In genomic region chr5:93246093-93246855, GRCh38 we compare ENCODE assay signal across 1 cellular context.
A peak's percentile ranks its signal among the peaks of the same experiment; 100 is the strongest.
TF ChIP-seq lines count a peak whose summit lies in the region.

No MANE protein-coding gene starts in this region.

TF ChIP-seq in HepG2, 621 proteins besides CTCF, POLR2A, EP300 and RAD21 (continues in another document):
- TF ChIP-seq ZMYM4 (CRISPR knock-in tag; IDR thresholded peaks at IDR 0.05) (peak; percentile 99), ZNF441 (CRISPR knock-in tag; IDR thresholded peaks at IDR 0.05; ENCODE audit: borderline replicate concordance) (peak; percentile 81), NFATC3 (CRISPR knock-in tag; IDR thresholded peaks at IDR 0.05) (no peak), ZNF597 (CRISPR knock-in tag; IDR thresholded peaks at IDR 0.05) (no peak), TBL1XR1 (IDR thresholded peaks at IDR 0.05; ENCODE audit: borderline replicate concordance, low read length, partially characterized antibody) (peak; percentile 84), TIGD3 (CRISPR knock-in tag; IDR thresholded peaks at IDR 0.05; ENCODE audit: borderline replicate concordance) (0 out of 2 replicates have a peak, but pooled peaks have one; percentile 67), ZNF264 (CRISPR knock-in tag; IDR thresholded peaks at IDR 0.05) (peak; percentile 88), HOMEZ (CRISPR knock-in tag; IDR thresholded peaks at IDR 0.05; ENCODE audit: low read depth) (peak; percentile 99), HBP1 (CRISPR knock-in tag; IDR thresholded peaks at IDR 0.05; ENCODE audit: low read depth) (peak; percentile 83; the same call in 1 of the 2 replicates), FOXP1 (IDR thresholded peaks at IDR 0.05) (peak; percentile 97), FOXP1 (CRISPR knock-in tag; IDR thresholded peaks at IDR 0.05) (peak; percentile 100), ZBTB46 (CRISPR knock-in tag; IDR thresholded peaks at IDR 0.05; ENCODE audit: borderline replicate concordance) (no peak), RNF2 (conservative IDR thresholded peaks at IDR 0.05; ENCODE audit: low read depth) (no peak), ZNF614 (CRISPR knock-in tag; IDR thresholded peaks at IDR 0.05; ENCODE audit: borderline replicate concordance) (peak; percentile 91), PCBP2 (optimal IDR thresholded peaks at IDR 0.05; ENCODE audit: low read depth, low read length, poor library complexity, severe bottlenecking) (no peak), ZNF772 (CRISPR knock-in tag; IDR thresholded peaks at IDR 0.05) (0 out of 2 replicates have a peak, but pooled peaks have one; percentile 17), ZFYVE20 (CRISPR knock-in tag; IDR thresholded peaks at IDR 0.05; ENCODE audit: borderline replicate concordance, low read depth) (no peak), MAFG (CRISPR knock-in tag; IDR thresholded peaks at IDR 0.05) (no peak), KDM3A (CRISPR knock-in tag; IDR thresholded peaks at IDR 0.05; ENCODE audit: low read depth) (peak; percentile 59; the same call in 1 of the 2 replicates), ZNF558 (CRISPR knock-in tag; IDR thresholded peaks at IDR 0.05; ENCODE audit: borderline replicate concordance) (peak; percentile 68; the same call in 1 of the 2 replicates), ZSCAN9 (CRISPR knock-in tag; IDR thresholded peaks at IDR 0.05; ENCODE audit: borderline replicate concordance) (peak; percentile 95), TFDP1 (CRISPR knock-in tag; IDR thresholded peaks at IDR 0.05; ENCODE audit: borderline replicate concordance) (no peak), ZNF713 (CRISPR knock-in tag; IDR thresholded peaks at IDR 0.05) (no peak), ATF7 (IDR thresholded peaks at IDR 0.05) (no peak), ATF7 (CRISPR knock-in tag; IDR thresholded peaks at IDR 0.05) (peak; percentile 69; the same call in 1 of the 2 replicates), HIC2 (CRISPR knock-in tag; IDR thresholded peaks at IDR 0.05; ENCODE audit: low read depth) (peak; percentile 72; the same call in 1 of the 2 replicates), CSRNP2 (CRISPR knock-in tag; conservative IDR thresholded peaks at IDR 0.05; ENCODE audit: low read depth) (no peak), SP140L (CRISPR knock-in tag; IDR thresholded peaks at IDR 0.05; ENCODE audit: borderline replicate concordance) (no peak; the same call in 1 of the 2 replicates), ZNF20 (CRISPR knock-in tag; IDR thresholded peaks at IDR 0.05) (no peak), KAT2B (IDR thresholded peaks at IDR 0.05; ENCODE audit: borderline replicate concordance, low read depth, low read length) (no peak), GMEB1 (CRISPR knock-in tag; IDR thresholded peaks at IDR 0.05; ENCODE audit: borderline replicate concordance) (peak; percentile 40; the same call in 1 of the 2 replicates), ZNF317 (CRISPR knock-in tag; IDR thresholded peaks at IDR 0.05) (0 out of 2 replicates have a peak, but pooled peaks have one; percentile 66), U2AF1 (optimal IDR thresholded peaks at IDR 0.05; ENCODE audit: low read depth, low read length) (no peak), ZNF790 (CRISPR knock-in tag; IDR thresholded peaks at IDR 0.05; ENCODE audit: borderline replicate concordance) (peak; percentile 65; the same call in 1 of the 2 replicates), TOPORS (CRISPR knock-in tag; IDR thresholded peaks at IDR 0.05) (peak; percentile 85; the same call in 1 of the 2 replicates), GZF1 (CRISPR knock-in tag; IDR thresholded peaks at IDR 0.05) (0 out of 2 replicates have a peak, but pooled peaks have one; percentile 72), TRIM22 (IDR thresholded peaks at IDR 0.05) (no peak), TFAP4 (IDR thresholded peaks at IDR 0.05; ENCODE audit: borderline replicate concordance, low read depth) (peak; percentile 94), RBM22 (optimal IDR thresholded peaks at IDR 0.05; ENCODE audit: low read length) (no peak), ZBTB7A (CRISPR knock-in tag; IDR thresholded peaks at IDR 0.05) (peak; percentile 37; the same call in 1 of the 2 replicates), ZNF781 (CRISPR knock-in tag; IDR thresholded peaks at IDR 0.05; ENCODE audit: borderline replicate concordance, not compliant biosample characterization) (peak; percentile 93), ZNF710 (CRISPR knock-in tag; IDR thresholded peaks at IDR 0.05; ENCODE audit: borderline replicate concordance) (peak; percentile 89), PHF21A (CRISPR knock-in tag; IDR thresholded peaks at IDR 0.05) (peak; percentile 87)
